In the genomic region with DNA sequence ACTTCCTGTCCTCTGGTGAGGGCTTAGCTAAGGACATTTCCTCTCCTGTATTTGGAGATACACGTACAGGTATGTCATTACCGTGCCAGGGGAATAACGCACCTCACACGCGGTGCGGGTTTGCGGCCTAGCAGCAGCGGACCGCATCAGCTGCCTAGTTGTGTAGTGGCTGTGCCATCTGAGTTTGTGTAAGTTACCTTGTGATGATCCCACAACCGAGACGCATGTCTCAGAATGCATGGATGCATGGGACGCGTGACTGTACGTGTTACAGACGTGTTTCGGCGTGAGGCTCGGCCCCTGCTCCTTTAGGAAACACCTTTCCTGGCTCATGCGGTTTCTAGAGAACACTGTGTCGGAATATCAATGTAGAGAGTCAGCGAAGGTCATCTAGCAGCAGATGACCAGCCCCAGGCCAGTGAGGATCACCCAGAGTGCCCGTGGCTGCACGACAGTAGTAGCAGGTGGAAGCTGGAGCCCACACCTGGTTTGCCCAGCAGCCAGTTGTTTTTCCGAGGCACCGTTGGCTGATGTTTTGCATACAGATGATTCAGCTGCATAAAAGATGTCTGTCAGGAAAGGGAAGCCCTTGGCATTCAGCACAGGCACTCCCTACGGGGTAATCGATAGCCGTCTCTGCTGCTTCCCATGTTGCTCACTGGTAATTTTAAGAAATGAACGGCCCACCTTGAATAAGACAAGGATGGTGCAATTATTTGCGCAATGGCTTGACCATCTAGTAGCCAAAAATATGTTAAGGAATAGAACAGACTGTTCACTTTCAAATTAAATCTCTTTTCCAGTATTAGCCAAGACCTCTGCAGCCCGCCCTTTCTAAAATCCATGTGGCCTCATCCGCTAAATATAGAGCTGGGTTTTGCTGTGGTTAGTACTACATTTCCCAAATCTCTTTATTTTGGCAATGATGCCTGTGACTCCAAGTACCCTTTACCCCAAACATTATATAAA, we compare ENCODE assay signal across 8 cellular contexts. TPM values are rescaled to one million over a fixed set of nuclear protein-coding genes. Genes with fewer than 3 reads are reported as not detected.
A peak's percentile ranks its signal among the peaks of the same experiment; 100 is the strongest.
DNase-seq lines count a peak whose midpoint lies in the region; ATAC-seq and TF ChIP-seq lines count a peak whose summit lies in the region.

No MANE protein-coding gene starts in this region.

- peaks cover 7% of the 10 kb centered on the region for H3K4me1 ChIP-seq in NT2/D1 (ENCODE audit: insufficient read depth, insufficient read length)
- no peaks in the 10 kb centered on the region for H3K4me1 ChIP-seq in uterus

- POLR2A ChIA-PET in BJ (lab: Charles Lee) = no interaction called here

- H3K4me3 Mint-ChIP-seq in mesothelial cell of epicardium = peak overlapping the region; percentile 94

- TF ChIP-seq CTCF in BJ (IDR thresholded peaks at IDR 0.05; ENCODE audit: insufficient read depth, low read depth, low read length) (no peak), dorsolateral prefrontal cortex (IDR thresholded peaks at IDR 0.05 in 54 of 56, conservative IDR thresholded peaks at IDR 0.05 in 2 of 56; ENCODE audit: low read depth in 1 of 56, partially characterized antibody in 56 of 56) (no peak), mesothelial cell of epicardium (IDR thresholded peaks at IDR 0.05; ENCODE audit: unreplicated experiment) (no peak), uterus (IDR thresholded peaks at IDR 0.05) (no peak)

- intact Hi-C loops in dorsolateral prefrontal cortex (cut with DNase I) = loop anchor here (5.0 kb wide), 1 partner anchor 140 kb away; a partner anchor contains a TSS
- intact Hi-C loops in uterus (cut with DNase I; ENCODE audit: low total_unique reads) = no loop called here

- peak overlapping the region; percentile 77 for H3K9ac ChIP-seq in NT2/D1 (ENCODE audit: insufficient read length, low read depth)

- H3K9me3 ChIP-seq in NT2/D1 (ENCODE audit: insufficient read depth, low read length) (no peaks in the 10 kb centered on the region), uterus (no peaks in the 10 kb centered on the region)

- H3K27me3 ChIP-seq in BJ (ENCODE audit: control insufficient read depth, insufficient read depth, low read length) = no peaks in the 10 kb centered on the region
- peaks cover 16% of the 10 kb centered on the region for H3K27me3 ChIP-seq in NT2/D1 (ENCODE audit: insufficient read depth, insufficient read length)
- peaks cover 0 to 7% (median 0%) of the 10 kb centered on the region in 45 donors for H3K27me3 ChIP-seq in dorsolateral prefrontal cortex
- H3K27me3 ChIP-seq in uterus = no peaks in the 10 kb centered on the region

- H3K36me3 ChIP-seq in BJ (ENCODE audit: control insufficient read depth, insufficient read depth, low read length) (0 out of 2 replicates have a peak, but pooled peaks cover 1% of the 10 kb centered on the region), NT2/D1 (ENCODE audit: insufficient read depth, insufficient read length, low read length) (no peaks in the 10 kb centered on the region), uterus (no peaks in the 10 kb centered on the region)

- H3K27ac ChIP-seq in dorsolateral prefrontal cortex (peak overlapping the region in 31 of 59 donors; percentile 6 to 80 (median 54)), uterus (peak overlapping the region; percentile 73 to 77)

- H3K4me3 ChIP-seq in BJ (ENCODE audit: low read depth, low read length) (peak overlapping the region; percentile 55), NT2/D1 (ENCODE audit: insufficient read length, low read depth) (peak overlapping the region; percentile 59), dorsolateral prefrontal cortex (peak overlapping the region; percentile 45 to 97 (median 82)), uterus (peak overlapping the region; percentile 66 to 80)

- peak overlapping the region; percentile 91 for H3K27ac Mint-ChIP-seq in mesothelial cell of epicardium

- CTCF ChIA-PET in BJ (lab: Yijun Ruan, JAX) = no interaction called here

- DNase-seq in BJ (ENCODE audit: low read depth) = no peak
- DNase-seq in NT2/D1 (ENCODE audit: low read depth, low spot score) = no peak
- peak in 1 of 10 donors; percentile 21 for DNase-seq in dorsolateral prefrontal cortex
- no peak for DNase-seq in mesothelial cell of epicardium (ENCODE audit: low spot score in 2 of 2, unreplicated experiment in 2 of 2)
- peak; percentile 42 to 65 for DNase-seq in uterus
- no peak for DNase-seq in AML-193 (lab: John Stamatoyannopoulos, UW)

- no peaks in the 10 kb centered on the region for H3K36me3 Mint-ChIP-seq in mesothelial cell of epicardium

- peaks cover 14% of the 10 kb centered on the region for H3K4me1 Mint-ChIP-seq in mesothelial cell of epicardium

- peaks cover 31% of the 10 kb centered on the region for H3K27me3 Mint-ChIP-seq in mesothelial cell of epicardium (ENCODE audit: low read depth)

- no peak for TF ChIP-seq POLR2A in uterus (IDR thresholded peaks at IDR 0.05)

- H3K9me3 Mint-ChIP-seq in mesothelial cell of epicardium = no peaks in the 10 kb centered on the region

- ATAC-seq in GM21528 (IDR thresholded peaks at IDR 0.05; ENCODE audit: low FRiP score, unreplicated experiment) (peak; percentile 16), HG03095 (IDR thresholded peaks at IDR 0.05; ENCODE audit: unreplicated experiment) (no peak)

RNA-seq across cellular contexts. Expression of a gene that starts 1.0 kb away (rescaled TPM):
- 11.4 and 14.0 TPM in 2 replicates for polyA plus RNA-seq in BJ (2011; rRNA removed)
- 22.6 and 23.5 TPM in 2 replicates for polyA minus RNA-seq in BJ (2011; rRNA and poly(A)+ RNA removed)
- total RNA-seq in dorsolateral prefrontal cortex = 10 to 100 TPM in 51 of 120 experiments, 1 to 10 TPM in 69; 3.5 to 16.2 (median 9.0) TPM
- 4.4 to 5.9 TPM (median 4.7 TPM) in 3 replicates for total RNA-seq in mesothelial cell of epicardium
- 10 to 100 TPM in 2 of 4 donors, 1 to 10 TPM in 2; 1.0 to 20.5 (median 11.4) TPM for total RNA-seq in uterus

Comparison
In these comparisons a context has a peak if more than half of its experiments do, and no peak if none do; other contexts are left out.
1. DNase-seq: peak in uterus (2 of 2); none in BJ (single experiment), NT2/D1 (single experiment), mesothelial cell of epicardium (0 of 2) and AML-193 (0 of 2).
2. Peak in every context shown above with its lines, with median percentiles within 50 percentile points of each other: H3K4me3 ChIP-seq.